Comparison of ENCODE assay signal across 9 cellular contexts in genomic region chr5:55438931-55439477, GRCh38.
DNase-seq lines count a peak whose midpoint lies in the region; ATAC-seq, FAIRE-seq and TF ChIP-seq lines count a peak whose summit lies in the region.
"Had no signal": no experiment of that assay in that cellular context is flagged by ENCODE, and none has a peak within 500 bp of the region (broad histone marks: within the 10 kb centered on the region; RNA-seq: fewer than 3 reads in every experiment).

No MANE protein-coding gene starts in this region.

- CTCF ChIA-PET in T-cell (lab: Charles Lee) = no interaction called here
- CTCF ChIA-PET in activated CD4-positive, alpha-beta memory T cell treated with anti-CD3 and anti-CD28 coated beads, Interleukin-2, amount 10 ng/mL, durations not matched to agents 7 days and 5 days (lab: Charles Lee) = no interaction called here
- CTCF ChIA-PET in activated CD4-positive, alpha-beta T cell treated with anti-CD3 and anti-CD28 coated beads for 36 hours (lab: Charles Lee) = interaction anchor here (0.6 to 2.2 kb wide), 2 partner anchors 13 to 22 kb away, joined by 3 to 7 read pairs; no protein-coding TSS in a partner anchor

- 84 to 91% methylated on average over 4 of the region's 4 CpGs for WGBS in pancreas, 2 donors

- H3K4me1 Mint-ChIP-seq in T-cell = peaks cover 26 to 31% (median 31%) of the 10 kb centered on the region in 3 donors
- H3K4me1 Mint-ChIP-seq in activated CD4-positive, alpha-beta memory T cell treated with anti-CD3 and anti-CD28 coated beads, Interleukin-2, amount 10 ng/mL, durations not matched to agents 7 days and 5 days = peaks cover 25% of the 10 kb centered on the region
- H3K4me1 Mint-ChIP-seq in activated CD4-positive, alpha-beta T cell treated with anti-CD3 and anti-CD28 coated beads for 36 hours = peaks cover 46% of the 10 kb centered on the region

- H3K27ac ChIP-seq in cardiac muscle cell = peak overlapping the region; percentile 93
- H3K27ac ChIP-seq in pancreas = peak overlapping the region; percentile 24 to 69 (median 46)

- H3K36me3 Mint-ChIP-seq in T-cell = peaks cover 33% of the 10 kb centered on the region
- H3K36me3 Mint-ChIP-seq in activated CD4-positive, alpha-beta memory T cell treated with anti-CD3 and anti-CD28 coated beads, Interleukin-2, amount 10 ng/mL, durations not matched to agents 7 days and 5 days (ENCODE audit: low read depth) = peaks cover 27% of the 10 kb centered on the region
- peaks cover 27% of the 10 kb centered on the region for H3K36me3 Mint-ChIP-seq in activated CD4-positive, alpha-beta T cell treated with anti-CD3 and anti-CD28 coated beads for 36 hours (ENCODE audit: low read depth)

- no peak for FAIRE-seq in pancreas (lab: Jason Lieb, UNC)

- POLR2A ChIA-PET in T-cell (lab: Charles Lee) = interaction anchor here in 1 of 2 donors (0.6 to 0.7 kb wide), 2 partner anchors 37 to 101 kb away, joined by 3 to 4 read pairs; no protein-coding TSS in a partner anchor
- POLR2A ChIA-PET in activated CD4-positive, alpha-beta memory T cell treated with anti-CD3 and anti-CD28 coated beads, Interleukin-2, amount 10 ng/mL, durations not matched to agents 7 days and 5 days (lab: Charles Lee) = interaction anchor here (0.6 to 1.2 kb wide), 3 partner anchors 12 to 930 kb away, joined by 3 to 4 read pairs (median 3); no protein-coding TSS in a partner anchor
- POLR2A ChIA-PET in activated CD4-positive, alpha-beta T cell treated with anti-CD3 and anti-CD28 coated beads for 36 hours (lab: Charles Lee) = no interaction called here

- no peaks in the 10 kb centered on the region for H3K27me3 ChIP-seq in cardiac muscle cell
- H3K27me3 ChIP-seq in pancreas = no peaks in the 10 kb centered on the region

- TF ChIP-seq CTCF in cardiac muscle cell (IDR thresholded peaks at IDR 0.05; ENCODE audit: low read depth, low read length) (no peak), pancreas (IDR thresholded peaks at IDR 0.05) (no peak)

- intact Hi-C loops in pancreas (cut with DNase I) = no loop called here
- intact Hi-C loops in activated CD4-positive, alpha-beta T cell treated with anti-CD3 and anti-CD28 coated beads for 36 hours (cut with DNase I, micrococcal nuclease) = loop anchor here in 1 of 2 experiments (5.0 kb wide), 1 partner anchor 93 kb away; the partner anchor contains the start of gene PLPP1

- no peaks in the 10 kb centered on the region for H3K27me3 Mint-ChIP-seq in T-cell
- no peaks in the 10 kb centered on the region for H3K27me3 Mint-ChIP-seq in activated CD4-positive, alpha-beta memory T cell treated with anti-CD3 and anti-CD28 coated beads, Interleukin-2, amount 10 ng/mL, durations not matched to agents 7 days and 5 days
- H3K27me3 Mint-ChIP-seq in activated CD4-positive, alpha-beta T cell treated with anti-CD3 and anti-CD28 coated beads for 36 hours = no peaks in the 10 kb centered on the region

- H3K4me1 ChIP-seq in cardiac muscle cell (ENCODE audit: low read depth) (peaks cover 41% of the 10 kb centered on the region), pancreas (peaks cover 0 to 9% (median 5%) of the 10 kb centered on the region in 3 donors)

- no peak overlapping the region for H3K4me3 ChIP-seq in cardiac muscle cell
- H3K4me3 ChIP-seq in pancreas = no peak overlapping the region

- no peaks in the 10 kb centered on the region for H3K36me3 ChIP-seq in cardiac muscle cell
- no peaks in the 10 kb centered on the region for H3K36me3 ChIP-seq in pancreas

- no peak overlapping the region for H3K4me3 Mint-ChIP-seq in T-cell
- no peak overlapping the region for H3K4me3 Mint-ChIP-seq in activated CD4-positive, alpha-beta memory T cell treated with anti-CD3 and anti-CD28 coated beads, Interleukin-2, amount 10 ng/mL, durations not matched to agents 7 days and 5 days
- no peak overlapping the region for H3K4me3 Mint-ChIP-seq in activated CD4-positive, alpha-beta T cell treated with anti-CD3 and anti-CD28 coated beads for 36 hours

- H3K9me3 ChIP-seq in cardiac muscle cell (ENCODE audit: low read depth) (no peaks in the 10 kb centered on the region), pancreas (no peaks in the 10 kb centered on the region)

- DNase-seq in AG20443 (ENCODE audit: low spot score) (peak; percentile 26), T-cell (no peak), cardiac muscle cell (ENCODE audit: low read depth in 1 of 2, low spot score in 1 of 2) (peak; percentile 60 to 76), pancreas (no peak), GOT3 (lab: John Stamatoyannopoulos, UW) (no peak)
- no peak for DNase-seq in activated CD4-positive, alpha-beta memory T cell treated with anti-CD3 and anti-CD28 coated beads, Interleukin-2, amount 10 ng/mL, durations not matched to agents 7 days and 5 days
- no peak for DNase-seq in activated CD4-positive, alpha-beta T cell treated with anti-CD3 and anti-CD28 coated beads for 36 hours
- DNase-seq: DND-41 had no signal

- peak overlapping the region; percentile 75 to 76 for H3K27ac Mint-ChIP-seq in T-cell
- no peak overlapping the region for H3K27ac Mint-ChIP-seq in activated CD4-positive, alpha-beta memory T cell treated with anti-CD3 and anti-CD28 coated beads, Interleukin-2, amount 10 ng/mL, durations not matched to agents 7 days and 5 days
- no peak overlapping the region for H3K27ac Mint-ChIP-seq in activated CD4-positive, alpha-beta T cell treated with anti-CD3 and anti-CD28 coated beads for 36 hours

- no peak for ATAC-seq in T-cell (replicated peaks in 1 of 4)
- peak in 3 of 4 donors; percentile 31 to 39 (median 31) for ATAC-seq in pancreas
- ATAC-seq in GM18858 (IDR thresholded peaks at IDR 0.05; ENCODE audit: unreplicated experiment) = no peak
- ATAC-seq in activated CD4-positive, alpha-beta T cell treated with anti-CD3 and anti-CD28 coated beads for 36 hours = no peak

- peaks cover 12 to 25% (median 21%) of the 10 kb centered on the region in 3 donors for H3K9me3 Mint-ChIP-seq in T-cell
- H3K9me3 Mint-ChIP-seq in activated CD4-positive, alpha-beta memory T cell treated with anti-CD3 and anti-CD28 coated beads, Interleukin-2, amount 10 ng/mL, durations not matched to agents 7 days and 5 days = peaks cover 6% of the 10 kb centered on the region
- H3K9me3 Mint-ChIP-seq in activated CD4-positive, alpha-beta T cell treated with anti-CD3 and anti-CD28 coated beads for 36 hours (ENCODE audit: low read depth) = peaks cover 21% of the 10 kb centered on the region

Comparison
In these comparisons a context has a peak if more than half of its experiments do, and no peak if none do; other contexts are left out.
1. DNase-seq: peak in AG20443 (single experiment) and cardiac muscle cell (2 of 2); none in T-cell (0 of 34), pancreas (0 of 6), GOT3 (single experiment), activated CD4-positive, alpha-beta memory T cell treated with anti-CD3 and anti-CD28 coated beads, Interleukin-2, amount 10 ng/mL, durations not matched to agents 7 days and 5 days (single experiment) and activated CD4-positive, alpha-beta T cell treated with anti-CD3 and anti-CD28 coated beads for 36 hours (single experiment).
2. ATAC-seq: peak in pancreas (3 of 4); none in T-cell (0 of 4), GM18858 (single experiment) and activated CD4-positive, alpha-beta T cell treated with anti-CD3 and anti-CD28 coated beads for 36 hours (single experiment).
3. H3K27ac Mint-ChIP-seq: peak in T-cell (2 of 2); none in activated CD4-positive, alpha-beta memory T cell treated with anti-CD3 and anti-CD28 coated beads, Interleukin-2, amount 10 ng/mL, durations not matched to agents 7 days and 5 days (single experiment) and activated CD4-positive, alpha-beta T cell treated with anti-CD3 and anti-CD28 coated beads for 36 hours (single experiment).